In genomic region chr10:4569132-4569531, GRCh38 we compare ENCODE assay signal across 1 cellular context.
TF ChIP-seq lines count a peak whose summit lies in the region.

No MANE protein-coding gene starts in this region.

TF ChIP-seq in SK-N-SH treated with all-trans-retinoic acid at 6 μM for 48 hours, 23 proteins besides CTCF, POLR2A, EP300 and RAD21 (continued from another document):
- TF ChIP-seq TSHZ2 (CRISPR knock-in tag; IDR thresholded peaks at IDR 0.05) (no peak), ZNF565 (CRISPR knock-in tag; conservative IDR thresholded peaks at IDR 0.05; ENCODE audit: low read depth) (no peak), ZC3H10 (CRISPR knock-in tag; IDR thresholded peaks at IDR 0.05) (no peak), TCF4 (CRISPR knock-in tag; IDR thresholded peaks at IDR 0.05; ENCODE audit: borderline replicate concordance) (no peak)
